Comparison of ENCODE assay signal across 1 cellular context in the genomic region with DNA sequence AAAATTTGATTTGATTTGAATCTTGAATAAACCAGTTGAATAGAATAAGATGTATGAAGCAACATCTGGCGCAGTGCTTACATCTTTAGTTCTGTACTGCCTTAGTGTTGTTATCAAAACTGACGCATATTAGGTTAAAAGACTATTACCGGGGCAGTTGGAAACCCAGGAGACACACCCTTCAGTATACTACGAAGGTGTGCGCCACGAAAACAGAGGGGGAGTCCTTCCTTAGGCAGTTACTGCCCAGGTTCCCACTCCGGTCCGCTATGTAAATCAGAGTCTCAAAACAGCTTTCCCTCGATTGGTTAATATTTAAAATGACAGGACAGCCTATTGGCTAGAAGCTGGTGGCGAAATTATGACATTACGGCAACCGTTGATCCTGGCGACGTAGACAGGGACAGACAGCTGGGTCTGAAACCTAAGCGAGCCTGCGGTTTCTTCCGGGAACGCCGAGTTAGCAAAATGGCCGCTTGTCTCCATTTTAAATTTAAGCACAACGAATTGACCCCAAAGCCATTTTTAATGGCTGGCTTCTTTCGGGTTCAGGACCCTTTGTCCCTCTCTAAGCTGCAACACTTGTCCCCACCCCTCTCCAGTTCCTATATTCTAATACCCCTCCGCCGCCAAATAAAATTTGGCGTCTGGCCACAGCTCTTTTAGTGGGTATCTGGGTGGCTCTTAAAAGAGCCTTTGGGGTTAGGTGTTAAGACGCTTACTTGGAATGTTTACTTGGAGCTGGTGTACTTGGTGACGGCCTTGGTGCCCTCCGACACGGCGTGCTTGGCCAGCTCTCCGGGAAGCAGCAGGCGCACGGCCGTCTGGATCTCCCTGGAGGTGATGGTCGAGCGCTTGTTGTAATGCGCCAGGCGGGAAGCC.
TF ChIP-seq lines count a peak whose summit lies in the region.

No MANE protein-coding gene starts in this region.

TF ChIP-seq in HepG2, 621 proteins besides CTCF, POLR2A, EP300 and RAD21 (continued from another document and continues in another):
- no peak for TF ChIP-seq SCMH1 (CRISPR knock-in tag; IDR thresholded peaks at IDR 0.05; ENCODE audit: borderline replicate concordance)
- TF ChIP-seq ZBTB21 (CRISPR knock-in tag; IDR thresholded peaks at IDR 0.05): peak; percentile 82
- TF ChIP-seq, protein P1, sequence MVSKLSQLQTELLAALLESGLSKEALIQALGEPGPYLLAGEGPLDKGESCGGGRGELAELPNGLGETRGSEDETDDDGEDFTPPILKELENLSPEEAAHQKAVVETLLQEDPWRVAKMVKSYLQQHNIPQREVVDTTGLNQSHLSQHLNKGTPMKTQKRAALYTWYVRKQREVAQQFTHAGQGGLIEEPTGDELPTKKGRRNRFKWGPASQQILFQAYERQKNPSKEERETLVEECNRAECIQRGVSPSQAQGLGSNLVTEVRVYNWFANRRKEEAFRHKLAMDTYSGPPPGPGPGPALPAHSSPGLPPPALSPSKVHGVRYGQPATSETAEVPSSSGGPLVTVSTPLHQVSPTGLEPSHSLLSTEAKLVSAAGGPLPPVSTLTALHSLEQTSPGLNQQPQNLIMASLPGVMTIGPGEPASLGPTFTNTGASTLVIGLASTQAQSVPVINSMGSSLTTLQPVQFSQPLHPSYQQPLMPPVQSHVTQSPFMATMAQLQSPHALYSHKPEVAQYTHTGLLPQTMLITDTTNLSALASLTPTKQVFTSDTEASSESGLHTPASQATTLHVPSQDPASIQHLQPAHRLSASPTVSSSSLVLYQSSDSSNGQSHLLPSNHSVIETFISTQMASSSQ (IDR thresholded peaks at IDR 0.05; ENCODE audit: low read depth): peak; percentile 93
- TF ChIP-seq, protein P1 (CRISPR knock-in tag; IDR thresholded peaks at IDR 0.05; ENCODE audit: borderline replicate concordance): peak; percentile 96
- TF ChIP-seq POGZ (CRISPR knock-in tag; IDR thresholded peaks at IDR 0.05): peak; percentile 84
- no peak for TF ChIP-seq PHF5A (CRISPR knock-in tag; IDR thresholded peaks at IDR 0.05; ENCODE audit: low read depth, unreplicated experiment)
- TF ChIP-seq ZNF792 (CRISPR knock-in tag; IDR thresholded peaks at IDR 0.05): no peak
- no peak for TF ChIP-seq NFE2 (CRISPR knock-in tag; IDR thresholded peaks at IDR 0.05)
- no peak for TF ChIP-seq NFIB (CRISPR knock-in tag; IDR thresholded peaks at IDR 0.05; ENCODE audit: borderline replicate concordance)
- TF ChIP-seq ZNF44 (CRISPR knock-in tag; IDR thresholded peaks at IDR 0.05): peak; percentile 57; the same call in 1 of the 2 replicates
- TF ChIP-seq SNRNP70 (IDR thresholded peaks at IDR 0.05; ENCODE audit: low read depth, low read length): no peak
- TF ChIP-seq, protein P2, sequence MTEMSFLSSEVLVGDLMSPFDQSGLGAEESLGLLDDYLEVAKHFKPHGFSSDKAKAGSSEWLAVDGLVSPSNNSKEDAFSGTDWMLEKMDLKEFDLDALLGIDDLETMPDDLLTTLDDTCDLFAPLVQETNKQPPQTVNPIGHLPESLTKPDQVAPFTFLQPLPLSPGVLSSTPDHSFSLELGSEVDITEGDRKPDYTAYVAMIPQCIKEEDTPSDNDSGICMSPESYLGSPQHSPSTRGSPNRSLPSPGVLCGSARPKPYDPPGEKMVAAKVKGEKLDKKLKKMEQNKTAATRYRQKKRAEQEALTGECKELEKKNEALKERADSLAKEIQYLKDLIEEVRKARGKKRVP (CRISPR knock-in tag; IDR thresholded peaks at IDR 0.05): peak; percentile 72 to 78
- TF ChIP-seq, protein P3, sequence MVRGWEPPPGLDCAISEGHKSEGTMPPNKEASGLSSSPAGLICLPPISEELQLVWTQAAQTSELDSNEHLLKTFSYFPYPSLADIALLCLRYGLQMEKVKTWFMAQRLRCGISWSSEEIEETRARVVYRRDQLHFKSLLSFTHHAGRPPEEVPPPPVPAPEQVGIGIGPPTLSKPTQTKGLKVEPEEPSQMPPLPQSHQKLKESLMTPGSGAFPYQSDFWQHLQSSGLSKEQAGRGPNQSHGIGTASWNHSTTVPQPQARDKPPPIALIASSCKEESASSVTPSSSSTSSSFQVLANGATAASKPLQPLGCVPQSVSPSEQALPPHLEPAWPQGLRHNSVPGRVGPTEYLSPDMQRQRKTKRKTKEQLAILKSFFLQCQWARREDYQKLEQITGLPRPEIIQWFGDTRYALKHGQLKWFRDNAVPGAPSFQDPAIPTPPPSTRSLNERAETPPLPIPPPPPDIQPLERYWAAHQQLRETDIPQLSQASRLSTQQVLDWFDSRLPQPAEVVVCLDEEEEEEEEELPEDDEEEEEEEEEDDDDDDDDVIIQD (CRISPR knock-in tag; IDR thresholded peaks at IDR 0.05; ENCODE audit: low read depth): peak; percentile 86; the same call in 1 of the 2 replicates
- TF ChIP-seq, protein P4, sequence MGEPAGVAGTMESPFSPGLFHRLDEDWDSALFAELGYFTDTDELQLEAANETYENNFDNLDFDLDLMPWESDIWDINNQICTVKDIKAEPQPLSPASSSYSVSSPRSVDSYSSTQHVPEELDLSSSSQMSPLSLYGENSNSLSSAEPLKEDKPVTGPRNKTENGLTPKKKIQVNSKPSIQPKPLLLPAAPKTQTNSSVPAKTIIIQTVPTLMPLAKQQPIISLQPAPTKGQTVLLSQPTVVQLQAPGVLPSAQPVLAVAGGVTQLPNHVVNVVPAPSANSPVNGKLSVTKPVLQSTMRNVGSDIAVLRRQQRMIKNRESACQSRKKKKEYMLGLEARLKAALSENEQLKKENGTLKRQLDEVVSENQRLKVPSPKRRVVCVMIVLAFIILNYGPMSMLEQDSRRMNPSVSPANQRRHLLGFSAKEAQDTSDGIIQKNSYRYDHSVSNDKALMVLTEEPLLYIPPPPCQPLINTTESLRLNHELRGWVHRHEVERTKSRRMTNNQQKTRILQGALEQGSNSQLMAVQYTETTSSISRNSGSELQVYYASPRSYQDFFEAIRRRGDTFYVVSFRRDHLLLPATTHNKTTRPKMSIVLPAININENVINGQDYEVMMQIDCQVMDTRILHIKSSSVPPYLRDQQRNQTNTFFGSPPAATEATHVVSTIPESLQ (CRISPR knock-in tag; conservative IDR thresholded peaks at IDR 0.05): 0 out of 2 replicates have a peak, but pooled peaks have one; percentile 27
- TF ChIP-seq, protein P5, sequence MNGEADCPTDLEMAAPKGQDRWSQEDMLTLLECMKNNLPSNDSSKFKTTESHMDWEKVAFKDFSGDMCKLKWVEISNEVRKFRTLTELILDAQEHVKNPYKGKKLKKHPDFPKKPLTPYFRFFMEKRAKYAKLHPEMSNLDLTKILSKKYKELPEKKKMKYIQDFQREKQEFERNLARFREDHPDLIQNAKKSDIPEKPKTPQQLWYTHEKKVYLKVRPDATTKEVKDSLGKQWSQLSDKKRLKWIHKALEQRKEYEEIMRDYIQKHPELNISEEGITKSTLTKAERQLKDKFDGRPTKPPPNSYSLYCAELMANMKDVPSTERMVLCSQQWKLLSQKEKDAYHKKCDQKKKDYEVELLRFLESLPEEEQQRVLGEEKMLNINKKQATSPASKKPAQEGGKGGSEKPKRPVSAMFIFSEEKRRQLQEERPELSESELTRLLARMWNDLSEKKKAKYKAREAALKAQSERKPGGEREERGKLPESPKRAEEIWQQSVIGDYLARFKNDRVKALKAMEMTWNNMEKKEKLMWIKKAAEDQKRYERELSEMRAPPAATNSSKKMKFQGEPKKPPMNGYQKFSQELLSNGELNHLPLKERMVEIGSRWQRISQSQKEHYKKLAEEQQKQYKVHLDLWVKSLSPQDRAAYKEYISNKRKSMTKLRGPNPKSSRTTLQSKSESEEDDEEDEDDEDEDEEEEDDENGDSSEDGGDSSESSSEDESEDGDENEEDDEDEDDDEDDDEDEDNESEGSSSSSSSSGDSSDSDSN (CRISPR knock-in tag; IDR thresholded peaks at IDR 0.05): peak; percentile 49; the same call in 1 of the 2 replicates
- TF ChIP-seq HDAC2 (CRISPR knock-in tag; IDR thresholded peaks at IDR 0.05): peak; percentile 90
- TF ChIP-seq KDM6A (CRISPR knock-in tag; IDR thresholded peaks at IDR 0.05; ENCODE audit: low read depth): no peak
- peak; percentile 55 for TF ChIP-seq SKI (IDR thresholded peaks at IDR 0.05; ENCODE audit: partially characterized antibody)
- TF ChIP-seq RXRA (CRISPR knock-in tag; IDR thresholded peaks at IDR 0.05): peak; percentile 53; the same call in 1 of the 2 replicates
- peak; percentile 76; the same call in 1 of the 2 replicates for TF ChIP-seq ZKSCAN5 (CRISPR knock-in tag; IDR thresholded peaks at IDR 0.05)
- TF ChIP-seq, protein P6, sequence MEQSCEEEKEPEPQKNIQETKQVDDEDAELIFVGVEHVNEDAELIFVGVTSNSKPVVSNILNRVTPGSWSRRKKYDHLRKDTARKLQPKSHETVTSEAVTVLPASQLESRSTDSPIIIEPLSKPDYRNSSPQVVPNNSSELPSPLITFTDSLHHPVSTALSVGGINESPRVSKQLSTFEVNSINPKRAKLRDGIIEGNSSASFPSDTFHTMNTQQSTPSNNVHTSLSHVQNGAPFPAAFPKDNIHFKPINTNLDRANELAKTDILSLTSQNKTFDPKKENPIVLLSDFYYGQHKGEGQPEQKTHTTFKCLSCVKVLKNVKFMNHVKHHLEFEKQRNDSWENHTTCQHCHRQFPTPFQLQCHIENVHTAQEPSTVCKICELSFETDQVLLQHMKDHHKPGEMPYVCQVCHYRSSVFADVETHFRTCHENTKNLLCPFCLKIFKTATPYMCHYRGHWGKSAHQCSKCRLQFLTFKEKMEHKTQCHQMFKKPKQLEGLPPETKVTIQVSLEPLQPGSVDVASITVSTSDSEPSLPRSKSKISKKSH (CRISPR knock-in tag; IDR thresholded peaks at IDR 0.05; ENCODE audit: borderline replicate concordance): peak; percentile 89
- TF ChIP-seq NR2F6 (IDR thresholded peaks at IDR 0.05): peak; percentile 20; the same call in 1 of the 2 replicates
- peak; percentile 68 for TF ChIP-seq NR2F6 (CRISPR knock-in tag; IDR thresholded peaks at IDR 0.05)
- TF ChIP-seq, protein P7, sequence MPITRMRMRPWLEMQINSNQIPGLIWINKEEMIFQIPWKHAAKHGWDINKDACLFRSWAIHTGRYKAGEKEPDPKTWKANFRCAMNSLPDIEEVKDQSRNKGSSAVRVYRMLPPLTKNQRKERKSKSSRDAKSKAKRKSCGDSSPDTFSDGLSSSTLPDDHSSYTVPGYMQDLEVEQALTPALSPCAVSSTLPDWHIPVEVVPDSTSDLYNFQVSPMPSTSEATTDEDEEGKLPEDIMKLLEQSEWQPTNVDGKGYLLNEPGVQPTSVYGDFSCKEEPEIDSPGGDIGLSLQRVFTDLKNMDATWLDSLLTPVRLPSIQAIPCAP (CRISPR knock-in tag; IDR thresholded peaks at IDR 0.05; ENCODE audit: low read depth): no peak
- TF ChIP-seq, protein P8, sequence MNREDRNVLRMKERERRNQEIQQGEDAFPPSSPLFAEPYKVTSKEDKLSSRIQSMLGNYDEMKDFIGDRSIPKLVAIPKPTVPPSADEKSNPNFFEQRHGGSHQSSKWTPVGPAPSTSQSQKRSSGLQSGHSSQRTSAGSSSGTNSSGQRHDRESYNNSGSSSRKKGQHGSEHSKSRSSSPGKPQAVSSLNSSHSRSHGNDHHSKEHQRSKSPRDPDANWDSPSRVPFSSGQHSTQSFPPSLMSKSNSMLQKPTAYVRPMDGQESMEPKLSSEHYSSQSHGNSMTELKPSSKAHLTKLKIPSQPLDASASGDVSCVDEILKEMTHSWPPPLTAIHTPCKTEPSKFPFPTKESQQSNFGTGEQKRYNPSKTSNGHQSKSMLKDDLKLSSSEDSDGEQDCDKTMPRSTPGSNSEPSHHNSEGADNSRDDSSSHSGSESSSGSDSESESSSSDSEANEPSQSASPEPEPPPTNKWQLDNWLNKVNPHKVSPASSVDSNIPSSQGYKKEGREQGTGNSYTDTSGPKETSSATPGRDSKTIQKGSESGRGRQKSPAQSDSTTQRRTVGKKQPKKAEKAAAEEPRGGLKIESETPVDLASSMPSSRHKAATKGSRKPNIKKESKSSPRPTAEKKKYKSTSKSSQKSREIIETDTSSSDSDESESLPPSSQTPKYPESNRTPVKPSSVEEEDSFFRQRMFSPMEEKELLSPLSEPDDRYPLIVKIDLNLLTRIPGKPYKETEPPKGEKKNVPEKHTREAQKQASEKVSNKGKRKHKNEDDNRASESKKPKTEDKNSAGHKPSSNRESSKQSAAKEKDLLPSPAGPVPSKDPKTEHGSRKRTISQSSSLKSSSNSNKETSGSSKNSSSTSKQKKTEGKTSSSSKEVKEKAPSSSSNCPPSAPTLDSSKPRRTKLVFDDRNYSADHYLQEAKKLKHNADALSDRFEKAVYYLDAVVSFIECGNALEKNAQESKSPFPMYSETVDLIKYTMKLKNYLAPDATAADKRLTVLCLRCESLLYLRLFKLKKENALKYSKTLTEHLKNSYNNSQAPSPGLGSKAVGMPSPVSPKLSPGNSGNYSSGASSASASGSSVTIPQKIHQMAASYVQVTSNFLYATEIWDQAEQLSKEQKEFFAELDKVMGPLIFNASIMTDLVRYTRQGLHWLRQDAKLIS (CRISPR knock-in tag; IDR thresholded peaks at IDR 0.05): peak; percentile 95; the same call in 1 of the 2 replicates
- no peak for TF ChIP-seq ZNF75D (CRISPR knock-in tag; IDR thresholded peaks at IDR 0.05; ENCODE audit: borderline replicate concordance)
